In genomic region chr6:89980353-89980752, GRCh38 we compare ENCODE assay signal across 23 cellular contexts.
DNase-seq lines count a peak whose midpoint lies in the region; ATAC-seq, FAIRE-seq and TF ChIP-seq lines count a peak whose summit lies in the region.
"Had no signal": no experiment of that assay in that cellular context is flagged by ENCODE, and none has a peak within 500 bp of the region (broad histone marks: within the 10 kb centered on the region; RNA-seq: fewer than 3 reads in every experiment).

No MANE protein-coding gene starts in this region.

- H3K14ac ChIP-seq in trophoblast cell (ENCODE audit: low read length), result peak overlapping the region; percentile 39

- DNase-seq in activated CD8-positive, alpha-beta T cell treated with anti-CD3 and anti-CD28 coated beads, Interleukin-2, amount 10 ng/mL, durations not matched to agents 7 days and 5 days, result no peak
- no peak for DNase-seq in activated CD8-positive, alpha-beta T cell treated with anti-CD3 and anti-CD28 coated beads for 36 hours
- no peak for DNase-seq in CD4-positive, alpha-beta T cell
- DNase-seq in activated T-helper 1 cell treated with anti-CD3 and anti-CD28 coated beads, Interleukin-12 subunit alpha, Interleukin-12 subunit beta, Interleukin-2, Interleukin-4 antibody, amounts not matched to agents 30 ng/mL and 10 ng/mL and 1 ng/mL, durations not matched to agents 14 hours and 24 hours and 36 hours (ENCODE audit: low spot score), result no peak
- DNase-seq in trophoblast cell (no peak), PC-9 (no peak), GM19239 (ENCODE audit: insufficient read length, low spot score) (no peak), HFFc6 (no peak)
- DNase-seq: COR-L47, DMS79, GOT3, MV-4-11, NCI-H1105 treated with DMSO at 0.1 percent for 48 hours, NCI-H2029 treated with DMSO at 0.1 percent for 48 hours, NCI-H345, NCI-H524, NCI-H774, Peyer's patch, SJCRH30 had no signal

- intact Hi-C loops in activated CD8-positive, alpha-beta T cell treated with anti-CD3 and anti-CD28 coated beads for 36 hours (cut with micrococcal nuclease), result no loop called here
- intact Hi-C loops in CD4-positive, alpha-beta T cell (cut with DNase I, micrococcal nuclease), result no loop called here
- intact Hi-C loops in activated T-helper 1 cell treated with anti-CD3 and anti-CD28 coated beads, Interleukin-12 subunit alpha, Interleukin-12 subunit beta, Interleukin-2, Interleukin-4 antibody, amounts not matched to agents 30 ng/mL and 10 ng/mL and 1 ng/mL, durations not matched to agents 14 hours and 24 hours and 36 hours (cut with micrococcal nuclease), result no loop called here
- intact Hi-C loops in PC-9 (cut with micrococcal nuclease; ENCODE audit: unreplicated experiment), result no loop called here

- H2BK5ac ChIP-seq in trophoblast cell (ENCODE audit: low read depth, low read length, poor library complexity), result no peak overlapping the region

- peak overlapping the region; percentile 11 for H3K27ac Mint-ChIP-seq in activated CD8-positive, alpha-beta T cell treated with anti-CD3 and anti-CD28 coated beads, Interleukin-2, amount 10 ng/mL, durations not matched to agents 7 days and 5 days
- no peak overlapping the region for H3K27ac Mint-ChIP-seq in activated CD8-positive, alpha-beta T cell treated with anti-CD3 and anti-CD28 coated beads for 36 hours
- H3K27ac Mint-ChIP-seq in CD4-positive, alpha-beta T cell, result peak overlapping the region; percentile 31
- peak overlapping the region; percentile 42 for H3K27ac Mint-ChIP-seq in activated T-helper 1 cell treated with anti-CD3 and anti-CD28 coated beads, Interleukin-12 subunit alpha, Interleukin-12 subunit beta, Interleukin-2, Interleukin-4 antibody, amounts not matched to agents 30 ng/mL and 10 ng/mL and 1 ng/mL, durations not matched to agents 14 hours and 24 hours and 36 hours
- H3K27ac Mint-ChIP-seq in HFFc6, result no peak overlapping the region
- H3K27ac Mint-ChIP-seq: CD14-positive monocyte, IgD-negative memory B cell had no signal

- CTCF ChIA-PET in activated CD8-positive, alpha-beta T cell treated with anti-CD3 and anti-CD28 coated beads, Interleukin-2, amount 10 ng/mL, durations not matched to agents 7 days and 5 days (lab: Charles Lee), result no interaction called here
- CTCF ChIA-PET in activated CD8-positive, alpha-beta T cell treated with anti-CD3 and anti-CD28 coated beads for 36 hours (lab: Charles Lee), result no interaction called here
- CTCF ChIA-PET in CD4-positive, alpha-beta T cell (lab: Charles Lee), result no interaction called here
- CTCF ChIA-PET in PC-9 (lab: Charles Lee), result no interaction called here

- H2BK120ac ChIP-seq in trophoblast cell (ENCODE audit: insufficient read depth, low read length, poor library complexity), result no peak overlapping the region

- peak overlapping the region; percentile 82 for H3K23ac ChIP-seq in trophoblast cell (ENCODE audit: low read length)

- no peak overlapping the region for H4K91ac ChIP-seq in trophoblast cell (ENCODE audit: low read depth, low read length)

- no peaks in the 10 kb centered on the region for H3F3A ChIP-seq in PC-9 (ENCODE audit: insufficient read depth, low read depth)

- H3K27me3 ChIP-seq in CD4-positive, alpha-beta T cell (ENCODE audit: control insufficient read depth, insufficient read depth, low read length), result no peaks in the 10 kb centered on the region
- H3K27me3 ChIP-seq in trophoblast cell (ENCODE audit: insufficient read depth, low read length), result no peaks in the 10 kb centered on the region
- H3K27me3 ChIP-seq in PC-9 (ENCODE audit: insufficient read depth, low read depth), result no peaks in the 10 kb centered on the region
- H3K27me3 ChIP-seq: Peyer's patch, SJCRH30 had no signal

- H4K12ac ChIP-seq in trophoblast cell (ENCODE audit: low read depth, low read length), result no peak overlapping the region

- H2BK12ac ChIP-seq in trophoblast cell (ENCODE audit: low read length), result peak overlapping the region; percentile 42

- FAIRE-seq in GM19239 (lab: Jason Lieb, UNC), result no peak
- FAIRE-seq: GM12878 had no signal

- no peak overlapping the region for H3K9ac ChIP-seq in trophoblast cell (ENCODE audit: low read length)

- no peak overlapping the region for H3K27ac ChIP-seq in CD4-positive, alpha-beta T cell (ENCODE audit: low read depth, low read length)
- no peak overlapping the region for H3K27ac ChIP-seq in trophoblast cell (ENCODE audit: low read depth, low read length)
- H3K27ac ChIP-seq in PC-9, result no peak overlapping the region
- H3K27ac ChIP-seq: Peyer's patch, SJCRH30 had no signal

- H3K9me2 ChIP-seq in PC-9 (ENCODE audit: insufficient read depth), result no peaks in the 10 kb centered on the region

- ATAC-seq in activated CD8-positive, alpha-beta T cell treated with anti-CD3 and anti-CD28 coated beads, Interleukin-2, amount 10 ng/mL, durations not matched to agents 7 days and 5 days, result no peak
- ATAC-seq in activated CD8-positive, alpha-beta T cell treated with anti-CD3 and anti-CD28 coated beads for 36 hours, result no peak
- no peak for ATAC-seq in CD4-positive, alpha-beta T cell (ENCODE audit: poor library complexity)
- ATAC-seq: GM12878, HCT116 had no signal

- peaks cover 30% of the 10 kb centered on the region for H3K36me3 Mint-ChIP-seq in activated CD8-positive, alpha-beta T cell treated with anti-CD3 and anti-CD28 coated beads, Interleukin-2, amount 10 ng/mL, durations not matched to agents 7 days and 5 days (ENCODE audit: low read depth)
- peaks cover 47% of the 10 kb centered on the region for H3K36me3 Mint-ChIP-seq in activated CD8-positive, alpha-beta T cell treated with anti-CD3 and anti-CD28 coated beads for 36 hours (ENCODE audit: low read depth)
- H3K36me3 Mint-ChIP-seq in CD4-positive, alpha-beta T cell (ENCODE audit: low read depth), result peaks cover 33% of the 10 kb centered on the region
- peaks cover 24% of the 10 kb centered on the region for H3K36me3 Mint-ChIP-seq in activated T-helper 1 cell treated with anti-CD3 and anti-CD28 coated beads, Interleukin-12 subunit alpha, Interleukin-12 subunit beta, Interleukin-2, Interleukin-4 antibody, amounts not matched to agents 30 ng/mL and 10 ng/mL and 1 ng/mL, durations not matched to agents 14 hours and 24 hours and 36 hours (ENCODE audit: low read depth)
- no peaks in the 10 kb centered on the region for H3K36me3 Mint-ChIP-seq in HFFc6 (ENCODE audit: low read depth)
- H3K36me3 Mint-ChIP-seq: CD14-positive monocyte had no signal

- H2AFZ ChIP-seq in trophoblast cell (ENCODE audit: insufficient read depth, low read length, poor library complexity), result no peak overlapping the region
- H2AFZ ChIP-seq in PC-9, result no peak overlapping the region

- H3K4me3 ChIP-seq in trophoblast cell (ENCODE audit: low read depth, low read length) (peak overlapping the region; percentile 46), PC-9 (no peak overlapping the region)
- H3K4me3 ChIP-seq: GM12878, Peyer's patch, SJCRH30 had no signal

- H4K8ac ChIP-seq in trophoblast cell (ENCODE audit: low read depth, low read length), result no peak overlapping the region

- no peak overlapping the region for H3K18ac ChIP-seq in trophoblast cell (ENCODE audit: low read length)

- no peaks in the 10 kb centered on the region for H4K20me1 ChIP-seq in PC-9 (ENCODE audit: insufficient read depth)

- H3K36me3 ChIP-seq in trophoblast cell (ENCODE audit: control insufficient read depth in 1 of 2, insufficient read depth in 2 of 2, low read length in 2 of 2) (no peaks in the 10 kb centered on the region), PC-9 (ENCODE audit: low read depth) (no peaks in the 10 kb centered on the region)
- H3K36me3 ChIP-seq: Peyer's patch, SJCRH30 had no signal

- no peaks in the 10 kb centered on the region for H3K9me3 Mint-ChIP-seq in activated CD8-positive, alpha-beta T cell treated with anti-CD3 and anti-CD28 coated beads, Interleukin-2, amount 10 ng/mL, durations not matched to agents 7 days and 5 days (ENCODE audit: insufficient read depth)
- no peaks in the 10 kb centered on the region for H3K9me3 Mint-ChIP-seq in activated CD8-positive, alpha-beta T cell treated with anti-CD3 and anti-CD28 coated beads for 36 hours
- no peaks in the 10 kb centered on the region for H3K9me3 Mint-ChIP-seq in CD4-positive, alpha-beta T cell
- H3K9me3 Mint-ChIP-seq in activated T-helper 1 cell treated with anti-CD3 and anti-CD28 coated beads, Interleukin-12 subunit alpha, Interleukin-12 subunit beta, Interleukin-2, Interleukin-4 antibody, amounts not matched to agents 30 ng/mL and 10 ng/mL and 1 ng/mL, durations not matched to agents 14 hours and 24 hours and 36 hours, result no peaks in the 10 kb centered on the region
- H3K9me3 Mint-ChIP-seq in HFFc6, result no peaks in the 10 kb centered on the region
- H3K9me3 Mint-ChIP-seq: CD14-positive monocyte, IgD-negative memory B cell had no signal

- no peak for TF ChIP-seq CTCF in activated CD8-positive, alpha-beta T cell treated with anti-CD3 and anti-CD28 coated beads for 36 hours (IDR thresholded peaks at IDR 0.05)
- TF ChIP-seq CTCF in CD4-positive, alpha-beta T cell (IDR thresholded peaks at IDR 0.05), result no peak
- TF ChIP-seq CTCF in PC-9 (conservative IDR thresholded peaks at IDR 0.05) (no peak), HFFc6 (IDR thresholded peaks at IDR 0.05) (no peak)

- H3K4me3 Mint-ChIP-seq in activated CD8-positive, alpha-beta T cell treated with anti-CD3 and anti-CD28 coated beads, Interleukin-2, amount 10 ng/mL, durations not matched to agents 7 days and 5 days, result no peak overlapping the region
- no peak overlapping the region for H3K4me3 Mint-ChIP-seq in activated CD8-positive, alpha-beta T cell treated with anti-CD3 and anti-CD28 coated beads for 36 hours
- H3K4me3 Mint-ChIP-seq in CD4-positive, alpha-beta T cell, result no peak overlapping the region
- no peak overlapping the region for H3K4me3 Mint-ChIP-seq in activated T-helper 1 cell treated with anti-CD3 and anti-CD28 coated beads, Interleukin-12 subunit alpha, Interleukin-12 subunit beta, Interleukin-2, Interleukin-4 antibody, amounts not matched to agents 30 ng/mL and 10 ng/mL and 1 ng/mL, durations not matched to agents 14 hours and 24 hours and 36 hours
- H3K4me3 Mint-ChIP-seq in HFFc6, result no peak overlapping the region
- H3K4me3 Mint-ChIP-seq: CD14-positive monocyte had no signal

- H3K27me3 Mint-ChIP-seq in activated CD8-positive, alpha-beta T cell treated with anti-CD3 and anti-CD28 coated beads, Interleukin-2, amount 10 ng/mL, durations not matched to agents 7 days and 5 days (ENCODE audit: low read depth), result no peaks in the 10 kb centered on the region
- no peaks in the 10 kb centered on the region for H3K27me3 Mint-ChIP-seq in activated CD8-positive, alpha-beta T cell treated with anti-CD3 and anti-CD28 coated beads for 36 hours
- no peaks in the 10 kb centered on the region for H3K27me3 Mint-ChIP-seq in CD4-positive, alpha-beta T cell
- H3K27me3 Mint-ChIP-seq in activated T-helper 1 cell treated with anti-CD3 and anti-CD28 coated beads, Interleukin-12 subunit alpha, Interleukin-12 subunit beta, Interleukin-2, Interleukin-4 antibody, amounts not matched to agents 30 ng/mL and 10 ng/mL and 1 ng/mL, durations not matched to agents 14 hours and 24 hours and 36 hours (ENCODE audit: insufficient read depth), result peaks cover 1% of the 10 kb centered on the region
- H3K27me3 Mint-ChIP-seq in HFFc6 (ENCODE audit: insufficient read depth), result peaks cover 4% of the 10 kb centered on the region
- H3K27me3 Mint-ChIP-seq: IgD-negative memory B cell had no signal

- H2AK5ac ChIP-seq in trophoblast cell (ENCODE audit: low read length), result no peak overlapping the region

- POLR2A ChIA-PET in activated CD8-positive, alpha-beta T cell treated with anti-CD3 and anti-CD28 coated beads, Interleukin-2, amount 10 ng/mL, durations not matched to agents 7 days and 5 days (lab: Charles Lee), result no interaction called here
- POLR2A ChIA-PET in activated CD8-positive, alpha-beta T cell treated with anti-CD3 and anti-CD28 coated beads for 36 hours (lab: Charles Lee), result interaction anchor here (1.0 to 1.4 kb wide), 2 partner anchors 18 to 19 kb away, joined by 3 to 4 read pairs; no protein-coding TSS in a partner anchor
- POLR2A ChIA-PET in CD4-positive, alpha-beta T cell (lab: Charles Lee), result no interaction called here
- POLR2A ChIA-PET in PC-9 (lab: Charles Lee; ENCODE audit: unreplicated experiment), result no interaction called here

- H3K4me1 ChIP-seq in trophoblast cell (ENCODE audit: control insufficient read depth in 1 of 2, insufficient read depth in 2 of 2, low read length in 2 of 2) (peaks cover 3 to 12% of the 10 kb centered on the region in 2 experiments), PC-9 (replicated peaks; ENCODE audit: insufficient read depth) (no peaks in the 10 kb centered on the region)
- H3K4me1 ChIP-seq: Peyer's patch had no signal

- H3K79me1 ChIP-seq in trophoblast cell (ENCODE audit: low read length), result peaks cover 16% of the 10 kb centered on the region

- H3K9me3 ChIP-seq in CD4-positive, alpha-beta T cell (ENCODE audit: control insufficient read depth, low read length), result no peaks in the 10 kb centered on the region
- H3K9me3 ChIP-seq in trophoblast cell (ENCODE audit: insufficient read depth, low read depth, low read length), result no peaks in the 10 kb centered on the region
- no peaks in the 10 kb centered on the region for H3K9me3 ChIP-seq in PC-9 (ENCODE audit: insufficient read depth, low read depth)
- H3K9me3 ChIP-seq: Peyer's patch, SJCRH30 had no signal

- peaks cover 39% of the 10 kb centered on the region for H3K4me1 Mint-ChIP-seq in activated CD8-positive, alpha-beta T cell treated with anti-CD3 and anti-CD28 coated beads, Interleukin-2, amount 10 ng/mL, durations not matched to agents 7 days and 5 days (ENCODE audit: low read depth)
- H3K4me1 Mint-ChIP-seq in activated CD8-positive, alpha-beta T cell treated with anti-CD3 and anti-CD28 coated beads for 36 hours (ENCODE audit: low read depth), result peaks cover 45% of the 10 kb centered on the region
- peaks cover 42% of the 10 kb centered on the region for H3K4me1 Mint-ChIP-seq in CD4-positive, alpha-beta T cell (ENCODE audit: low read depth)
- H3K4me1 Mint-ChIP-seq in activated T-helper 1 cell treated with anti-CD3 and anti-CD28 coated beads, Interleukin-12 subunit alpha, Interleukin-12 subunit beta, Interleukin-2, Interleukin-4 antibody, amounts not matched to agents 30 ng/mL and 10 ng/mL and 1 ng/mL, durations not matched to agents 14 hours and 24 hours and 36 hours (ENCODE audit: low read depth), result peaks cover 21% of the 10 kb centered on the region
- H3K4me1 Mint-ChIP-seq in HFFc6 (ENCODE audit: low read depth), result peaks cover 5% of the 10 kb centered on the region; the same call in 1 of the 2 replicates
- H3K4me1 Mint-ChIP-seq: CD14-positive monocyte had no signal

- H3K79me2 ChIP-seq in trophoblast cell (ENCODE audit: control insufficient read depth, insufficient read depth, low read length, poor library complexity) (no peaks in the 10 kb centered on the region), PC-9 (ENCODE audit: low read depth) (no peaks in the 10 kb centered on the region)

- no peak overlapping the region for H3K4me2 ChIP-seq in trophoblast cell (ENCODE audit: low read length)
- no peak overlapping the region for H3K4me2 ChIP-seq in PC-9

- BruUV-seq in PC-9 (replicated peaks; lab: Mats Ljungman, UMichigan), result no TSS peak

- H3K4ac ChIP-seq in trophoblast cell (ENCODE audit: low read depth, low read length), result no peak overlapping the region

Comparison
In these comparisons a context has a peak if more than half of its experiments do, and no peak if none do; other contexts are left out.
1. H3K27ac Mint-ChIP-seq: peak in activated CD8-positive, alpha-beta T cell treated with anti-CD3 and anti-CD28 coated beads, Interleukin-2, amount 10 ng/mL, durations not matched to agents 7 days and 5 days (single experiment), CD4-positive, alpha-beta T cell (single experiment) and activated T-helper 1 cell treated with anti-CD3 and anti-CD28 coated beads, Interleukin-12 subunit alpha, Interleukin-12 subunit beta, Interleukin-2, Interleukin-4 antibody, amounts not matched to agents 30 ng/mL and 10 ng/mL and 1 ng/mL, durations not matched to agents 14 hours and 24 hours and 36 hours (single experiment); none in activated CD8-positive, alpha-beta T cell treated with anti-CD3 and anti-CD28 coated beads for 36 hours (single experiment) and HFFc6 (single experiment).